In the genomic region with DNA sequence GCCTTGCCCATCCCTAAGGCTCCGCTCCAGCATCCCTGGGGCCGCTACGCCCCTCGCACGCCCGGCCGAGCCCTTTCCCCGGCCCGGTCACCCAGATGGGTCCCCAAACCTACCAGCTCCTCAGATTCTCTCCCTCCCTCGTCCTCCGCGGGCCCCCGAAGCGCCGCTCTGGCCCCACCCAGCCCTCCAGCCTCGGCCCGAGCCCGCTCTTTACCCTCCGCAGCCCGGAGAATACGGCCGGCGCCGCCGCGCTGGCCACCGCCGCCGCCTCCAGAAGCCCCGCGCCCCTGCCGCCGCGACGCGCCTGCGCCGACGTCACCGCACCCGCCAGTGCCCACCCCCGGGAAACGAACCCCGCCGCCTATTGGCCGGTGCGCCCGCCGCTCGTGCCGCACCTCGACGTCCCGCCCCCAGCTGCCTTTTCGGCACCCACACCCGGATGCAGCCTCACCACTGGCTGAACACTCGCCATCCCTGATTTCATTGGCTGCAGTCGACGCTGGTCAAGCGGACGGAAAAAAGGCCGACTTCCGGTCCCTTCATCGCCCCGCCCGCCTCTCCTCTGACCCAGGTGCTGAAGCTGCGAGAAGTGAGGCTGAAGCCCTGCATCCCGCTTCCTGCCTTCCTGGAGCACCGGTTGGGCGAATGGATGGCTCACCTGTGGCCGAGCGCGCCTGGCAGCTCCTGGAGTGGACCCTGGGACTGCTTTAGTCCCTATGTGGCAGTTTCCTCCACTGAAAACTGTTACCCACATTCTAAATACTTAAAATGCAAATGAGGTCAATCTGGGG, we compare ENCODE assay signal across 8 cellular contexts. TPM values are rescaled to one million over a fixed set of nuclear protein-coding genes. Genes with fewer than 3 reads are reported as not detected.
DNase-seq lines count a peak whose midpoint lies in the region; ATAC-seq and TF ChIP-seq lines count a peak whose summit lies in the region.

TSS of gene DAPK3 (minus strand) at position 292 of the 791 bp plus-strand sequence. CDS start 1,364 bp downstream, outside the sequence.

- DNase-seq in EH (ENCODE audit: low read depth) (peak; percentile 98), H4 (ENCODE audit: low spot score) (peak; percentile 96), LoVo (ENCODE audit: low spot score) (peak; percentile 97), RWPE2 (ENCODE audit: low spot score) (peak; percentile 95), fibroblast of peridontal ligament (ENCODE audit: extremely low read depth) (peak; percentile 96)
- peak; percentile 93 for DNase-seq in activated T-helper 2 cell treated with anti-CD3 and anti-CD28 coated beads, Interferon-gamma antibody, Interleukin-2, Interleukin-4, amounts not matched to agents 10 μg/mL and 5 μg/mL and 100 μg/mL, durations not matched to agents 14 hours and 24 hours and 36 hours (ENCODE audit: low spot score)
- DNase-seq in natural killer cell treated with Interleukin-12 subunit alpha and Interleukin-12 subunit beta and Interleukin-15 and Interleukin-18, amount 100 ng/mL, for 72 hours (ENCODE audit: low spot score): peak; percentile 98
- peak; percentile 98 for DNase-seq in stimulated activated naive CD8-positive, alpha-beta T cell treated with anti-CD3 and anti-CD28 coated beads, Interleukin-15, Interleukin-2, amounts not matched to agents 100 U/mL and 50 U/mL, for 24 hours

- H3K9me3 Mint-ChIP-seq in activated T-helper 2 cell treated with anti-CD3 and anti-CD28 coated beads, Interferon-gamma antibody, Interleukin-2, Interleukin-4, amounts not matched to agents 10 μg/mL and 5 μg/mL and 100 μg/mL, durations not matched to agents 14 hours and 24 hours and 36 hours: no peaks in the 10 kb centered on the region
- H3K9me3 Mint-ChIP-seq in natural killer cell treated with Interleukin-12 subunit alpha and Interleukin-12 subunit beta and Interleukin-15 and Interleukin-18, amount 100 ng/mL, for 72 hours: no peaks in the 10 kb centered on the region

- peak; percentile 71 for ATAC-seq in RWPE2 (ENCODE audit: low read depth)
- ATAC-seq in natural killer cell treated with Interleukin-12 subunit alpha and Interleukin-12 subunit beta and Interleukin-15 and Interleukin-18, amount 100 ng/mL, for 72 hours: peak; percentile 95 to 97
- peak; percentile 92 for ATAC-seq in stimulated activated naive CD8-positive, alpha-beta T cell treated with anti-CD3 and anti-CD28 coated beads, Interleukin-15, Interleukin-2, amounts not matched to agents 100 U/mL and 50 U/mL, for 24 hours

- H3K4me1 Mint-ChIP-seq in activated T-helper 2 cell treated with anti-CD3 and anti-CD28 coated beads, Interferon-gamma antibody, Interleukin-2, Interleukin-4, amounts not matched to agents 10 μg/mL and 5 μg/mL and 100 μg/mL, durations not matched to agents 14 hours and 24 hours and 36 hours (ENCODE audit: low read depth): peaks cover 17% of the 10 kb centered on the region
- H3K4me1 Mint-ChIP-seq in natural killer cell treated with Interleukin-12 subunit alpha and Interleukin-12 subunit beta and Interleukin-15 and Interleukin-18, amount 100 ng/mL, for 72 hours (ENCODE audit: low read depth in 2 of 2): peaks cover 13 to 26% of the 10 kb centered on the region in 2 donors

- peak within 1 kb of the TSS; percentile 91 for H3K4me3 Mint-ChIP-seq in activated T-helper 2 cell treated with anti-CD3 and anti-CD28 coated beads, Interferon-gamma antibody, Interleukin-2, Interleukin-4, amounts not matched to agents 10 μg/mL and 5 μg/mL and 100 μg/mL, durations not matched to agents 14 hours and 24 hours and 36 hours (ENCODE audit: low read depth)
- peak within 1 kb of the TSS; percentile 97 for H3K4me3 Mint-ChIP-seq in natural killer cell treated with Interleukin-12 subunit alpha and Interleukin-12 subunit beta and Interleukin-15 and Interleukin-18, amount 100 ng/mL, for 72 hours

- peak within 1 kb of the TSS; percentile 74 for H3K27ac Mint-ChIP-seq in activated T-helper 2 cell treated with anti-CD3 and anti-CD28 coated beads, Interferon-gamma antibody, Interleukin-2, Interleukin-4, amounts not matched to agents 10 μg/mL and 5 μg/mL and 100 μg/mL, durations not matched to agents 14 hours and 24 hours and 36 hours
- H3K27ac Mint-ChIP-seq in natural killer cell treated with Interleukin-12 subunit alpha and Interleukin-12 subunit beta and Interleukin-15 and Interleukin-18, amount 100 ng/mL, for 72 hours: peak within 1 kb of the TSS; percentile 80 to 87

- no peak for TF ChIP-seq CTCF in RWPE2 (IDR thresholded peaks at IDR 0.05; ENCODE audit: poor library complexity, severe bottlenecking)

- peaks cover 40% of the 10 kb centered on the region for H3K36me3 ChIP-seq in RWPE2 (ENCODE audit: low read depth)

- H3K27me3 Mint-ChIP-seq in activated T-helper 2 cell treated with anti-CD3 and anti-CD28 coated beads, Interferon-gamma antibody, Interleukin-2, Interleukin-4, amounts not matched to agents 10 μg/mL and 5 μg/mL and 100 μg/mL, durations not matched to agents 14 hours and 24 hours and 36 hours (ENCODE audit: low read depth): no peaks in the 10 kb centered on the region
- no peaks in the 10 kb centered on the region for H3K27me3 Mint-ChIP-seq in natural killer cell treated with Interleukin-12 subunit alpha and Interleukin-12 subunit beta and Interleukin-15 and Interleukin-18, amount 100 ng/mL, for 72 hours

- no peaks in the 10 kb centered on the region for H3K27me3 ChIP-seq in RWPE2 (ENCODE audit: insufficient read depth, poor library complexity, severe bottlenecking)

- H3K36me3 Mint-ChIP-seq in activated T-helper 2 cell treated with anti-CD3 and anti-CD28 coated beads, Interferon-gamma antibody, Interleukin-2, Interleukin-4, amounts not matched to agents 10 μg/mL and 5 μg/mL and 100 μg/mL, durations not matched to agents 14 hours and 24 hours and 36 hours (ENCODE audit: low read depth): peaks cover 32% of the 10 kb centered on the region
- H3K36me3 Mint-ChIP-seq in natural killer cell treated with Interleukin-12 subunit alpha and Interleukin-12 subunit beta and Interleukin-15 and Interleukin-18, amount 100 ng/mL, for 72 hours: peaks cover 4% of the 10 kb centered on the region

- H3K9me3 ChIP-seq in RWPE2 (ENCODE audit: severe bottlenecking): no peaks in the 10 kb centered on the region

- H3K4me3 ChIP-seq in RWPE2 (ENCODE audit: severe bottlenecking): peak within 1 kb of the TSS; percentile 96

- intact Hi-C loops in activated T-helper 2 cell treated with anti-CD3 and anti-CD28 coated beads, Interferon-gamma antibody, Interleukin-2, Interleukin-4, amounts not matched to agents 10 μg/mL and 5 μg/mL and 100 μg/mL, durations not matched to agents 14 hours and 24 hours and 36 hours (cut with micrococcal nuclease): loop anchor here (1.0 kb wide), 1 partner anchor 15 kb away; no protein-coding TSS in a partner anchor

- H3K27ac ChIP-seq in RWPE2 (ENCODE audit: poor library complexity, severe bottlenecking): peak within 1 kb of the TSS; percentile 92

- peaks cover 12% of the 10 kb centered on the region for H3K4me1 ChIP-seq in RWPE2 (ENCODE audit: insufficient read depth, poor library complexity, severe bottlenecking)

RNA-seq across cellular contexts. Expression of gene DAPK3, which starts in this region (rescaled TPM):
- 54.5 and 70.3 TPM in 2 replicates for total RNA-seq in H4 (2014; rRNA removed; shearing (Covaris generic))
- 40.1 and 43.3 TPM in 2 replicates for total RNA-seq in activated T-helper 2 cell treated with anti-CD3 and anti-CD28 coated beads, Interferon-gamma antibody, Interleukin-2, Interleukin-4, amounts not matched to agents 10 μg/mL and 5 μg/mL and 100 μg/mL, durations not matched to agents 14 hours and 24 hours and 36 hours
- total RNA-seq in natural killer cell treated with Interleukin-12 subunit alpha and Interleukin-12 subunit beta and Interleukin-15 and Interleukin-18, amount 100 ng/mL, for 72 hours: 10 to 100 TPM; 48.1 to 54.5 TPM

Comparison
In these comparisons a context has a peak if more than half of its experiments do, and no peak if none do; other contexts are left out.
1. Peak in every context shown above with its lines: DNase-seq, ATAC-seq, H3K4me3 ChIP-seq and H3K27ac ChIP-seq.